ENCODE assay signal across 19 cellular contexts in the genomic region with DNA sequence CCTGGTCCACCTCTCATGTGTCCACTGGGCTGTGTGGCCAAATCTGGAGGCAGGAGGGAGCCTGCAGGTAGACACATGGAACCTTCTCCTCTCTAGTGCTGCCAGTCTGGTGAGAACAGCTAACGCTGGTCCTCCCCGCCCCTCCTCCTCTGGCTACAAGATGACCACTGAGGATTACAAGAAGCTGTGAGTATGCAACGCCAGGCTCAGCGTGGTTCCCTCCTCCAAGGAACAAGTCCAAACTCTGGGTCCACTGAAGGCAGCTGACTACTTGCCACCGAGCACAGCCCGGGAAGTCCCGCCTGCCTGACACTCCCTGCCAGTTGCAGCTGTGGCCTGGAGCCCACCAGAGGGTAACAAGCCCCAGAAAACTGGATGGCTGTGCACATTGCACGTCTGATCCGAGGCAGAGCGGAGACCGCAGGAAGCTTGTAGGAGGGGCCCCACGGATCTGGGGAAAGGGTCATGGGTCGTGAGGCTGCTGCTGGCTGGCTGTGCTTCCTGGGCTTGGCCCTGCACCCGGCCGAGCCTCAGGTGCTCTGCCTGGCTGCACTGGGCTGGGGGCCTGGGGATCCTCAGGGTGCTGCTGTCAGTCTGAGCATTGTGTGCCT.
"Had no signal": no experiment of that assay in that cellular context is flagged by ENCODE, and none has a peak within 500 bp of the region (broad histone marks: within the 10 kb centered on the region; RNA-seq: fewer than 3 reads in every experiment).

No MANE protein-coding gene starts in this region.

- H3K36me3 Mint-ChIP-seq: activated CD4-positive, alpha-beta memory T cell treated with anti-CD3 and anti-CD28 coated beads for 36 hours; activated naive CD8-positive, alpha-beta T cell; brain; natural killer cell treated with Interleukin-12 subunit alpha and Interleukin-12 subunit beta and Interleukin-15 and Interleukin-18, amount 100 ng/mL, for 72 hours had no signal

- H3K27ac ChIP-seq: thoracic aorta had no signal

- H3K9me3 Mint-ChIP-seq: activated CD4-positive, alpha-beta memory T cell treated with anti-CD3 and anti-CD28 coated beads for 36 hours; activated T-cell treated with anti-CD3 and anti-CD28 coated beads, Interleukin-2, amount 50 U/mL, for 4 hours; central memory CD8-positive, alpha-beta T cell; natural killer cell treated with Interleukin-12 subunit alpha and Interleukin-12 subunit beta and Interleukin-15 and Interleukin-18, amount 100 ng/mL, for 72 hours; stimulated activated naive CD8-positive, alpha-beta T cell treated with anti-CD3 and anti-CD28 coated beads, Interleukin-15, amount 100 ng/mL, for 72 hours had no signal

- H3K4me3 ChIP-seq: thoracic aorta had no signal

- H3K4me3 Mint-ChIP-seq: activated CD4-positive, alpha-beta memory T cell treated with anti-CD3 and anti-CD28 coated beads for 36 hours; activated naive CD8-positive, alpha-beta T cell; activated T-cell treated with anti-CD3 and anti-CD28 coated beads, Interleukin-2, amount 50 U/mL, for 4 hours; brain; central memory CD8-positive, alpha-beta T cell; endodermal cell; natural killer cell treated with Interleukin-12 subunit alpha and Interleukin-12 subunit beta and Interleukin-15 and Interleukin-18, amount 100 ng/mL, for 72 hours; stimulated activated naive CD8-positive, alpha-beta T cell treated with anti-CD3 and anti-CD28 coated beads, Interleukin-15, amount 100 ng/mL, for 72 hours; T-helper 17 cell had no signal

- H3K9me3 ChIP-seq: heart left ventricle, thoracic aorta had no signal

- H3K4me1 Mint-ChIP-seq: central memory CD8-positive, alpha-beta T cell; endodermal cell had no signal

- FAIRE-seq: TTC549, urothelium cell line had no signal

- H3K27me3 Mint-ChIP-seq: activated CD4-positive, alpha-beta memory T cell treated with anti-CD3 and anti-CD28 coated beads for 36 hours; activated naive CD8-positive, alpha-beta T cell; brain; central memory CD8-positive, alpha-beta T cell; stimulated activated naive CD8-positive, alpha-beta T cell treated with anti-CD3 and anti-CD28 coated beads, Interleukin-15, amount 100 ng/mL, for 72 hours; T-helper 17 cell had no signal

- H3K36me3 ChIP-seq: heart left ventricle, thoracic aorta had no signal

- H3K4me1 ChIP-seq: heart left ventricle had no signal

- DNase-seq: activated CD4-positive, alpha-beta memory T cell treated with anti-CD3 and anti-CD28 coated beads for 36 hours; activated CD4-positive, CD25-positive, alpha-beta regulatory T cell treated with anti-CD3 and anti-CD28 coated beads, Interleukin-2, amount 50 U/mL, for 72 hours; activated effector memory CD4-positive, alpha-beta T cell treated with anti-CD3 and anti-CD28 coated beads, Interleukin-2, amount 50 U/mL, for 16 hours; activated T-cell treated with anti-CD3 and anti-CD28 coated beads, Interleukin-2, amount 50 U/mL, for 4 hours; dermis blood vessel endothelial cell; endodermal cell; foreskin fibroblast; heart left ventricle; stimulated activated CD4-positive, alpha-beta T cell treated with anti-CD3 and anti-CD28 coated beads, Interleukin-15, amount 100 ng/mL, for 24 hours; stimulated activated CD4-positive, alpha-beta T cell treated with anti-CD3 and anti-CD28 coated beads, Interleukin-4, amount 100 ng/mL, for 24 hours; stimulated activated naive CD8-positive, alpha-beta T cell treated with anti-CD3 and anti-CD28 coated beads, Interleukin-15, amount 100 ng/mL, for 72 hours; T-helper 17 cell had no signal

- H3K27ac Mint-ChIP-seq: activated CD4-positive, alpha-beta memory T cell treated with anti-CD3 and anti-CD28 coated beads for 36 hours; activated naive CD8-positive, alpha-beta T cell; brain; endodermal cell; natural killer cell treated with Interleukin-12 subunit alpha and Interleukin-12 subunit beta and Interleukin-15 and Interleukin-18, amount 100 ng/mL, for 72 hours; T-helper 17 cell had no signal

- ATAC-seq: activated T-cell treated with anti-CD3 and anti-CD28 coated beads, Interleukin-2, amount 50 U/mL, for 4 hours; natural killer cell treated with Interleukin-12 subunit alpha and Interleukin-12 subunit beta and Interleukin-15 and Interleukin-18, amount 100 ng/mL, for 72 hours; stimulated activated naive CD8-positive, alpha-beta T cell treated with anti-CD3 and anti-CD28 coated beads, Interleukin-15, amount 100 ng/mL, for 72 hours; T-helper 17 cell had no signal
